ENCODE assay signal across 7 cellular contexts in genomic region chr19:13130886-13131490, GRCh38. TPM values are rescaled to one million over a fixed set of nuclear protein-coding genes. Genes with fewer than 3 reads are reported as not detected.
DNase-seq lines count a peak whose midpoint lies in the region; ATAC-seq and TF ChIP-seq lines count a peak whose summit lies in the region.
"Had no signal": no experiment of that assay in that cellular context is flagged by ENCODE, and none has a peak within 500 bp of the region (broad histone marks: within the 10 kb centered on the region; RNA-seq: fewer than 3 reads in every experiment).

No MANE protein-coding gene starts in this region.

- ATAC-seq in activated naive CD8-positive, alpha-beta T cell treated with anti-CD3 and anti-CD28 coated beads, Interleukin-2, amount 50 U/mL, for 24 hours, result no peak
- no peak for ATAC-seq in GM21737 (IDR thresholded peaks at IDR 0.05; ENCODE audit: unreplicated experiment)
- ATAC-seq: heart right ventricle had no signal

- H3K4me1 ChIP-seq in H9 (ENCODE audit: insufficient read depth, low read length), result no peaks in the 10 kb centered on the region

- H3K27me3 ChIP-seq in H9 (ENCODE audit: insufficient read depth, low read length), result no peaks in the 10 kb centered on the region
- H3K27me3 ChIP-seq: BLaER1 treated with 17β-estradiol and CSF1 and Interleukin-3, amounts not matched to agents 10 nM and 100 nM; heart right ventricle had no signal

- H2BK120ac ChIP-seq in H9 (ENCODE audit: low read depth, low read length, poor library complexity, severe bottlenecking), result no peak overlapping the region

- H4K8ac ChIP-seq in H9 (replicated peaks; ENCODE audit: insufficient read length, low read depth, low read length), result no peak overlapping the region

- no peaks in the 10 kb centered on the region for H3K9me3 Mint-ChIP-seq in H9
- H3K9me3 Mint-ChIP-seq in activated naive CD8-positive, alpha-beta T cell treated with anti-CD3 and anti-CD28 coated beads, Interleukin-2, amount 50 U/mL, for 24 hours, result no peaks in the 10 kb centered on the region

- H2BK15ac ChIP-seq in H9 (ENCODE audit: low read depth, low read length), result no peak overlapping the region

- no peak overlapping the region; a peak in 1 of 5 replicates for H3K4me3 Mint-ChIP-seq in H9
- H3K4me3 Mint-ChIP-seq in activated naive CD8-positive, alpha-beta T cell treated with anti-CD3 and anti-CD28 coated beads, Interleukin-2, amount 50 U/mL, for 24 hours, result no peak overlapping the region

- no CpG with 5 or more reads among the region's 3 CpGs for WGBS in H9 (ENCODE audit: extremely low coverage, insufficient read length, low lambda C conversion rate)

- H2BK12ac ChIP-seq in H9 (ENCODE audit: insufficient read length, low read depth, low read length), result no peak overlapping the region

- no peak overlapping the region for H2AK5ac ChIP-seq in H9 (ENCODE audit: insufficient read length, low read length)

- no peak overlapping the region for H3K27ac ChIP-seq in H9 (ENCODE audit: insufficient read length, low read depth, low read length)
- H3K27ac ChIP-seq: heart right ventricle had no signal

- H3K4ac ChIP-seq in H9 (ENCODE audit: low read depth, low read length), result no peak overlapping the region

- no peak overlapping the region for H2BK5ac ChIP-seq in H9 (ENCODE audit: insufficient read length, low read length)

- H3K9ac ChIP-seq in H9 (ENCODE audit: extremely low read depth, insufficient read length, low read length), result no peak overlapping the region

- H3K79me1 ChIP-seq in H9 (ENCODE audit: insufficient read depth, low read depth, low read length, poor library complexity, severe bottlenecking), result peaks cover 8% of the 10 kb centered on the region

- peaks cover 40% of the 10 kb centered on the region; the same call in 1 of the 2 replicates for H3K79me2 ChIP-seq in H9 (ENCODE audit: insufficient read depth, low read length)

- no peak overlapping the region for H2AFZ ChIP-seq in H9 (ENCODE audit: low read length)

- H3K4me2 ChIP-seq in H9 (ENCODE audit: insufficient read depth, insufficient read length, low read length), result no peak overlapping the region

- H3K18ac ChIP-seq in H9 (ENCODE audit: insufficient read length, low read depth, low read length), result no peak overlapping the region

- H4K91ac ChIP-seq in H9 (ENCODE audit: insufficient read length, low read depth, low read length), result no peak overlapping the region

- H3K9me3 ChIP-seq in H9 (ENCODE audit: control insufficient read depth, low read depth, low read length), result no peaks in the 10 kb centered on the region
- H3K9me3 ChIP-seq: BLaER1 treated with 17β-estradiol and CSF1 and Interleukin-3, amounts not matched to agents 10 nM and 100 nM; heart right ventricle had no signal

- no peak overlapping the region for H2BK20ac ChIP-seq in H9 (ENCODE audit: low read depth, low read length, poor library complexity, severe bottlenecking)

- H3K23me2 ChIP-seq in H9 (ENCODE audit: insufficient read length, low read depth, low read length, poor library complexity, severe bottlenecking), result no peaks in the 10 kb centered on the region

- no peak overlapping the region for H3T11ph ChIP-seq in H9 (ENCODE audit: low read length)

- H4K5ac ChIP-seq in H9 (ENCODE audit: insufficient read length, low read depth, low read length), result no peak overlapping the region

- H3K27ac Mint-ChIP-seq in H9, result peak overlapping the region in 2 of 3 experiments; percentile 37 to 58; a peak in 3 of 7 replicates
- H3K27ac Mint-ChIP-seq in activated naive CD8-positive, alpha-beta T cell treated with anti-CD3 and anti-CD28 coated beads, Interleukin-2, amount 50 U/mL, for 24 hours, result peak overlapping the region; percentile 100

- no peaks in the 10 kb centered on the region for H4K20me1 ChIP-seq in H9 (ENCODE audit: control insufficient read depth, insufficient read depth, insufficient read length)

- no peaks in the 10 kb centered on the region for H3K27me3 Mint-ChIP-seq in H9 (ENCODE audit: low read depth)
- H3K27me3 Mint-ChIP-seq in activated naive CD8-positive, alpha-beta T cell treated with anti-CD3 and anti-CD28 coated beads, Interleukin-2, amount 50 U/mL, for 24 hours, result no peaks in the 10 kb centered on the region

- no peak for TF ChIP-seq CTCF in H9 (conservative IDR thresholded peaks at IDR 0.05)

- no peak overlapping the region for H3K23ac ChIP-seq in H9 (ENCODE audit: insufficient read length, low read depth, low read length)

- H3K56ac ChIP-seq in H9 (ENCODE audit: insufficient read length, low read depth, low read length), result no peak overlapping the region

- peak; percentile 15 for DNase-seq in H9
- no peak for DNase-seq in activated naive CD8-positive, alpha-beta T cell treated with anti-CD3 and anti-CD28 coated beads, Interleukin-2, amount 50 U/mL, for 24 hours
- no peak for DNase-seq in stimulated activated CD4-positive, alpha-beta T cell treated with anti-CD3 and anti-CD28 coated beads, Interleukin-2, amount 100 ng/mL, for 48 hours
- DNase-seq: heart right ventricle; stimulated activated CD4-positive, alpha-beta T cell treated with anti-CD3 and anti-CD28 coated beads, Interleukin-4, amount 100 ng/mL, for 1 hour had no signal

- peaks cover 3 to 14% of the 10 kb centered on the region in 2 experiments; a peak in 2 of 4 replicates for H3K4me1 Mint-ChIP-seq in H9
- peaks cover 63% of the 10 kb centered on the region for H3K4me1 Mint-ChIP-seq in activated naive CD8-positive, alpha-beta T cell treated with anti-CD3 and anti-CD28 coated beads, Interleukin-2, amount 50 U/mL, for 24 hours

- H3K14ac ChIP-seq in H9 (ENCODE audit: insufficient read depth, low read length), result no peak overlapping the region

- peaks cover 7 to 46% (median 17%) of the 10 kb centered on the region in 3 experiments; a peak in 6 of 7 replicates for H3K36me3 Mint-ChIP-seq in H9 (ENCODE audit: insufficient read depth in 1 of 3, low read depth in 3 of 3)
- peaks cover 23% of the 10 kb centered on the region for H3K36me3 Mint-ChIP-seq in activated naive CD8-positive, alpha-beta T cell treated with anti-CD3 and anti-CD28 coated beads, Interleukin-2, amount 50 U/mL, for 24 hours (ENCODE audit: low read depth)

RNA-seq across cellular contexts. Expression of gene NACC1, which starts 12.9 kb away (rescaled TPM):
- total RNA-seq in H9 (2021), result 198 and 210 TPM in 2 replicates

RNA-seq across cellular contexts. Expression of gene TRMT1, which starts 14.4 kb away (rescaled TPM):
- total RNA-seq in H9 (2021), result 92.8 and 95.7 TPM in 2 replicates

RNA-seq across cellular contexts. Expression of gene STX10, which starts 19.2 kb away (rescaled TPM):
- 39.4 and 40.5 TPM in 2 replicates for total RNA-seq in H9 (2021)

RNA-seq across cellular contexts. Expression of gene IER2, which starts 19.2 kb away (rescaled TPM):
- total RNA-seq in H9 (2021), result 160 and 165 TPM in 2 replicates

RNA-seq across cellular contexts. Expression of gene LYL1, which starts 28.3 kb away (rescaled TPM):
- total RNA-seq in H9 (2021), result 0.63 and 0.86 TPM in 2 replicates
